ENCODE assay signal across 1 cellular context in the genomic region with DNA sequence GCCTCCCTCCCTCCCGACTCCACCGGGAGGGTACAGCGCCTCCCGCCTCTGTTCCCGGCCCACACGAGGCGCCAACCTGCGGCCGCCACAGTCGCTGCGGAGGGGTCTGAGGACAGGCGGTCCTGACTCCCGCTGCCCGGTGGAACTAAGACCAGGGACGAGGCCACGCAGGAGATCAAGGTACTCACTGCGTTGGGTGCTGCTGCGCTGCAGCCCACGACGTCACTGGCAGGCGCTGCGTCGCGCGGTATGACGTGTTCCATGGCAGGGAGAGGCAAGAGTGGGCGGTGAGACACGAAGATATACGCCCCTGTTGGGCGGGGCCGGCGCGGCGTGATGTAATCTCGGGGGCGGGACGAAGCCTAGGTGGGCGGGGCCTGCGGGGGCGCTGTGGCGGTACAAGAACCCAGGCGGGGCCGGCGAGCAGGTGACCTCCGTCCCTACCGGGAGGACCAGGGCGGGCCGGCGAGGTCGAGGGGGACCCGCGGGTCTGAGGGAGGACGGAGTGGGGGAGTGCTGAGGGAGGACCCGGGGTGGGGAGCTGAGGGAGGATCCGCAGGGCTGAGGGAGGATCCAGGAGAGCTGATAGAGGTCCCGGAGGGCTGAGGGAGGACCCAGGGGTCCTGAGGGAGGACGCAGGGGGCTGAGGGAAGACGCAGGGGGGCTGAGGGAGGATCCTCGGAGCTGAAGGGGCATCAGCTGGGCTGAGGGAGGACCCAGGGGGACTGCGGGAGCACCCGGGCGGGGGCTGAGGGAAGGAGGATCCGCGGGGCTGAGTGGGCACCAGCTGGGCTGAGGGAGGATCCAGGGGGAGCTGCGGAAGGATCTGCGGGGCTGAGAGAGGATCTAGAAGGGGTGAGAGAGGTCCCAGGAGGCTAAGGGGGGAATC.
TF ChIP-seq lines count a peak whose summit lies in the region.

A gene (minus strand): TSS at position 227 of the 889 bp plus-strand sequence. CDS start 1,039 bp downstream, outside the sequence.

TF ChIP-seq in A549, 52 proteins besides CTCF, POLR2A, EP300 and RAD21 (continued from another document):
- TF ChIP-seq ZSCAN20 (CRISPR knock-in tag; IDR thresholded peaks at IDR 0.05) (no peak), SMC3 (IDR thresholded peaks at IDR 0.05) (no peak), HOXB13 (CRISPR knock-in tag; IDR thresholded peaks at IDR 0.05; ENCODE audit: low read depth) (no peak), HOXA7 (CRISPR knock-in tag; IDR thresholded peaks at IDR 0.05) (no peak)
- TF ChIP-seq, protein P1, sequence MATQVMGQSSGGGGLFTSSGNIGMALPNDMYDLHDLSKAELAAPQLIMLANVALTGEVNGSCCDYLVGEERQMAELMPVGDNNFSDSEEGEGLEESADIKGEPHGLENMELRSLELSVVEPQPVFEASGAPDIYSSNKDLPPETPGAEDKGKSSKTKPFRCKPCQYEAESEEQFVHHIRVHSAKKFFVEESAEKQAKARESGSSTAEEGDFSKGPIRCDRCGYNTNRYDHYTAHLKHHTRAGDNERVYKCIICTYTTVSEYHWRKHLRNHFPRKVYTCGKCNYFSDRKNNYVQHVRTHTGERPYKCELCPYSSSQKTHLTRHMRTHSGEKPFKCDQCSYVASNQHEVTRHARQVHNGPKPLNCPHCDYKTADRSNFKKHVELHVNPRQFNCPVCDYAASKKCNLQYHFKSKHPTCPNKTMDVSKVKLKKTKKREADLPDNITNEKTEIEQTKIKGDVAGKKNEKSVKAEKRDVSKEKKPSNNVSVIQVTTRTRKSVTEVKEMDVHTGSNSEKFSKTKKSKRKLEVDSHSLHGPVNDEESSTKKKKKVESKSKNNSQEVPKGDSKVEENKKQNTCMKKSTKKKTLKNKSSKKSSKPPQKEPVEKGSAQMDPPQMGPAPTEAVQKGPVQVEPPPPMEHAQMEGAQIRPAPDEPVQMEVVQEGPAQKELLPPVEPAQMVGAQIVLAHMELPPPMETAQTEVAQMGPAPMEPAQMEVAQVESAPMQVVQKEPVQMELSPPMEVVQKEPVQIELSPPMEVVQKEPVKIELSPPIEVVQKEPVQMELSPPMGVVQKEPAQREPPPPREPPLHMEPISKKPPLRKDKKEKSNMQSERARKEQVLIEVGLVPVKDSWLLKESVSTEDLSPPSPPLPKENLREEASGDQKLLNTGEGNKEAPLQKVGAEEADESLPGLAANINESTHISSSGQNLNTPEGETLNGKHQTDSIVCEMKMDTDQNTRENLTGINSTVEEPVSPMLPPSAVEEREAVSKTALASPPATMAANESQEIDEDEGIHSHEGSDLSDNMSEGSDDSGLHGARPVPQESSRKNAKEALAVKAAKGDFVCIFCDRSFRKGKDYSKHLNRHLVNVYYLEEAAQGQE (IDR thresholded peaks at IDR 0.05) = no peak
